ENCODE assay signal across 10 cellular contexts in the genomic region with DNA sequence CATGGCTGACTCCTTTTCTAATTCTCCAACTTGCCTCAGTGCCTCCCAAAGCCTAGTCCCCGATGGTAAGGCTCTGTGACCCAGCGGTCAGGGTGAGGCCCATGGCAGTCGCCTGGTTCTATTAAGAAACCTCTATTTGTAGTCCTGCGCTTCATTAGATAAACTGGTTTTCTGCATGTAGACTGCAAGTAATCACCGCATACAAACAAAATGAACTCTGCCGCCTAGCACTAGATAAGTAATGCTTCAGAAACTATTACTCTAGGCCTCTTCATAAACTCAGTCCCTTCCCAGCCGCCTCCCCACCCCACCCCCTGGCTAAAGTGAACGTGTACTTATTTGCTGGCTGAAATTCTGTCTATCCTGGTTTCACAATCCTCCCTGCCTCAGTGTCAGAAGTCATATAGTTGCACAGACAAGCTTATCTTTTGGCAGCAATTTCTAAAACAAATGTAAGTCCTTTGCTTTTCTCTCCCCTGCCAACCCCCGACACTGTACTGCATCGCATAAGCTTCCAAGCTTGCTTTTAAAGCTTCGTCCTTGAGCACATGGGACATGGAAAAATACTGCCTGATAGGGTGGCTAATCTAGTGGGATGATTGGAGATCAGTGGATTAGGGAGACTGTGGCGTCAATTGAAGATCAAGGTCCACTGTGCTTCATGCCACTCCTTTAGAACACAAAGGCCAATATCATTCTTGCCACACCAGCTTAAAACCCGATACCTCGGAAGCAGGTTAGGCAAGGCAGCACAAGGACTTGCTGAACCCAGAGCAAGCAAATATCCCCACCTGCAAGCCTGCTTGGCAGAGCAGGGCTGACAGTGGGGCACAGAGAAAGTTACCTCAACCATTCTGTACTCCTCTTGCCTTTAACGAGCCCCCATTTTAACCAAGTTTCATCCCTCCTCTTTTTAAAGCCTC.
A peak's percentile ranks its signal among the peaks of the same experiment; 100 is the strongest.
DNase-seq lines count a peak whose midpoint lies in the region; ATAC-seq, FAIRE-seq and TF ChIP-seq lines count a peak whose summit lies in the region.
"Had no signal": no experiment of that assay in that cellular context is flagged by ENCODE, and none has a peak within 500 bp of the region (broad histone marks: within the 10 kb centered on the region; RNA-seq: fewer than 3 reads in every experiment).

No MANE protein-coding gene starts in this region.

- H3K4me3 ChIP-seq in bronchial epithelial cell (ENCODE audit: low read depth, low read length): no peak overlapping the region
- peak overlapping the region in 1 of 5 donors; percentile 5 for H3K4me3 ChIP-seq in subcutaneous abdominal adipose tissue (ENCODE audit: low read depth in 1 of 5, low read length in 5 of 5)
- H3K4me3 ChIP-seq in CD4-positive, alpha-beta memory T cell (ENCODE audit: low read length in 2 of 2): no peak overlapping the region
- H3K4me3 ChIP-seq: MG63, SK-N-MC had no signal

- no peaks in the 10 kb centered on the region for H3K9me3 Mint-ChIP-seq in CD4-positive, alpha-beta memory T cell

- intact Hi-C loops in CD4-positive, alpha-beta memory T cell (cut with micrococcal nuclease): no loop called here

- H3K4me1 Mint-ChIP-seq in CD4-positive, alpha-beta memory T cell: peaks cover 4 to 12% (median 8%) of the 10 kb centered on the region in 4 donors

- H3K27me3 ChIP-seq in bronchial epithelial cell (ENCODE audit: control insufficient read depth, insufficient read depth, low read length): no peaks in the 10 kb centered on the region
- H3K27me3 ChIP-seq in subcutaneous abdominal adipose tissue (ENCODE audit: control insufficient read depth in 5 of 5, insufficient read depth in 4 of 5, low read length in 5 of 5): no peaks in the 10 kb centered on the region
- H3K27me3 ChIP-seq in CD4-positive, alpha-beta memory T cell (ENCODE audit: insufficient read depth, low read length): no peaks in the 10 kb centered on the region
- H3K27me3 ChIP-seq: MG63 had no signal

- peak overlapping the region; percentile 40 for H3K27ac ChIP-seq in subcutaneous abdominal adipose tissue (ENCODE audit: low read depth, low read length)
- H3K27ac ChIP-seq in CD4-positive, alpha-beta memory T cell (ENCODE audit: low read depth, low read length): no peak overlapping the region
- H3K27ac ChIP-seq: SK-N-MC had no signal

- peak; percentile 66 for ATAC-seq in left lobe of liver
- no peak for ATAC-seq in SK-N-SH treated with all-trans-retinoic acid at 6 μM for 48 hours

- no peaks in the 10 kb centered on the region for H3K9me3 ChIP-seq in subcutaneous abdominal adipose tissue (ENCODE audit: control insufficient read depth in 5 of 5, low read length in 5 of 5)
- H3K9me3 ChIP-seq in CD4-positive, alpha-beta memory T cell (ENCODE audit: control insufficient read depth in 1 of 2, low read length in 2 of 2): no peaks in the 10 kb centered on the region
- H3K9me3 ChIP-seq: MG63 had no signal

- H3K27me3 Mint-ChIP-seq in CD4-positive, alpha-beta memory T cell: peaks cover 0 to 2% of the 10 kb centered on the region in 2 donors

- H3K36me3 Mint-ChIP-seq in CD4-positive, alpha-beta memory T cell: no peaks in the 10 kb centered on the region

- TF ChIP-seq CTCF in bronchial epithelial cell (IDR thresholded peaks at IDR 0.05; ENCODE audit: insufficient read depth, low read length, severe bottlenecking): no peak

- peaks cover 7 to 60% (median 40%) of the 10 kb centered on the region in 5 donors for H3K4me1 ChIP-seq in subcutaneous abdominal adipose tissue (ENCODE audit: control insufficient read depth in 5 of 5, insufficient read depth in 5 of 5, low read length in 5 of 5)
- peaks cover 8% of the 10 kb centered on the region for H3K4me1 ChIP-seq in CD4-positive, alpha-beta memory T cell (ENCODE audit: insufficient read depth, low read length)

- H3K27ac Mint-ChIP-seq in CD4-positive, alpha-beta memory T cell: no peak overlapping the region

- H3K36me3 ChIP-seq in bronchial epithelial cell (ENCODE audit: control insufficient read depth, insufficient read depth, low read length) (no peaks in the 10 kb centered on the region), subcutaneous abdominal adipose tissue (ENCODE audit: control insufficient read depth in 5 of 5, insufficient read depth in 5 of 5, low read length in 5 of 5) (no peaks in the 10 kb centered on the region)
- no peaks in the 10 kb centered on the region for H3K36me3 ChIP-seq in CD4-positive, alpha-beta memory T cell (ENCODE audit: insufficient read depth, low read length)
- H3K36me3 ChIP-seq: MG63 had no signal

- POLR2A ChIA-PET in CD4-positive, alpha-beta memory T cell (lab: Charles Lee; ENCODE audit: partially characterized antibody): no interaction called here

- H3K4me3 Mint-ChIP-seq in CD4-positive, alpha-beta memory T cell: no peak overlapping the region

- FAIRE-seq in bronchial epithelial cell (lab: Jason Lieb, UNC): no peak

- peak overlapping the region in 1 of 5 donors; percentile 16 for H3K9ac ChIP-seq in subcutaneous abdominal adipose tissue (ENCODE audit: low read length in 5 of 5)

- peak; percentile 7 for DNase-seq in HuH-7 (ENCODE audit: low spot score)
- DNase-seq in bronchial epithelial cell (ENCODE audit: low read depth): peak; percentile 73
- peak; percentile 91 for DNase-seq in left lobe of liver (ENCODE audit: low spot score)
- no peak for DNase-seq in AG20443 (ENCODE audit: low spot score)
- DNase-seq in CD4-positive, alpha-beta memory T cell: no peak
- no peak for DNase-seq in nucleus accumbens (lab: John Stamatoyannopoulos, UW)
- DNase-seq: MG63 had no signal

- CTCF ChIA-PET in CD4-positive, alpha-beta memory T cell (lab: Charles Lee; ENCODE audit: partially characterized antibody): interaction anchor here (0.6 kb wide), 1 partner anchor 496 kb away, joined by 3 read pairs; no protein-coding TSS in a partner anchor

TF ChIP-seq in SK-N-SH treated with all-trans-retinoic acid at 6 μM for 48 hours, 23 proteins besides CTCF, POLR2A, EP300 and RAD21:
- TF ChIP-seq, protein P1, sequence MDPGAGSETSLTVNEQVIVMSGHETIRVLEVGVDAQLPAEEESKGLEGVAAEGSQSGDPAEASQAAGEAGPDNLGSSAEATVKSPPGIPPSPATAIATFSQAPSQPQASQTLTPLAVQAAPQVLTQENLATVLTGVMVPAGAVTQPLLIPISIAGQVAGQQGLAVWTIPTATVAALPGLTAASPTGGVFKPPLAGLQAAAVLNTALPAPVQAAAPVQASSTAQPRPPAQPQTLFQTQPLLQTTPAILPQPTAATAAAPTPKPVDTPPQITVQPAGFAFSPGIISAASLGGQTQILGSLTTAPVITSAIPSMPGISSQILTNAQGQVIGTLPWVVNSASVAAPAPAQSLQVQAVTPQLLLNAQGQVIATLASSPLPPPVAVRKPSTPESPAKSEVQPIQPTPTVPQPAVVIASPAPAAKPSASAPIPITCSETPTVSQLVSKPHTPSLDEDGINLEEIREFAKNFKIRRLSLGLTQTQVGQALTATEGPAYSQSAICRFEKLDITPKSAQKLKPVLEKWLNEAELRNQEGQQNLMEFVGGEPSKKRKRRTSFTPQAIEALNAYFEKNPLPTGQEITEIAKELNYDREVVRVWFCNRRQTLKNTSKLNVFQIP (CRISPR knock-in tag; IDR thresholded peaks at IDR 0.05; ENCODE audit: borderline replicate concordance, low read depth): no peak
- no peak for TF ChIP-seq BACH2 (CRISPR knock-in tag; IDR thresholded peaks at IDR 0.05; ENCODE audit: borderline replicate concordance)
- TF ChIP-seq, protein P2, sequence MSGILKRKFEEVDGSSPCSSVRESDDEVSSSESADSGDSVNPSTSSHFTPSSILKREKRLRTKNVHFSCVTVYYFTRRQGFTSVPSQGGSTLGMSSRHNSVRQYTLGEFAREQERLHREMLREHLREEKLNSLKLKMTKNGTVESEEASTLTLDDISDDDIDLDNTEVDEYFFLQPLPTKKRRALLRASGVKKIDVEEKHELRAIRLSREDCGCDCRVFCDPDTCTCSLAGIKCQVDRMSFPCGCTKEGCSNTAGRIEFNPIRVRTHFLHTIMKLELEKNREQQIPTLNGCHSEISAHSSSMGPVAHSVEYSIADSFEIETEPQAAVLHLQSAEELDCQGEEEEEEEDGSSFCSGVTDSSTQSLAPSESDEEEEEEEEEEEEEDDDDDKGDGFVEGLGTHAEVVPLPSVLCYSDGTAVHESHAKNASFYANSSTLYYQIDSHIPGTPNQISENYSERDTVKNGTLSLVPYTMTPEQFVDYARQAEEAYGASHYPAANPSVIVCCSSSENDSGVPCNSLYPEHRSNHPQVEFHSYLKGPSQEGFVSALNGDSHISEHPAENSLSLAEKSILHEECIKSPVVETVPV (CRISPR knock-in tag; IDR thresholded peaks at IDR 0.05): no peak
- TF ChIP-seq, protein P3, sequence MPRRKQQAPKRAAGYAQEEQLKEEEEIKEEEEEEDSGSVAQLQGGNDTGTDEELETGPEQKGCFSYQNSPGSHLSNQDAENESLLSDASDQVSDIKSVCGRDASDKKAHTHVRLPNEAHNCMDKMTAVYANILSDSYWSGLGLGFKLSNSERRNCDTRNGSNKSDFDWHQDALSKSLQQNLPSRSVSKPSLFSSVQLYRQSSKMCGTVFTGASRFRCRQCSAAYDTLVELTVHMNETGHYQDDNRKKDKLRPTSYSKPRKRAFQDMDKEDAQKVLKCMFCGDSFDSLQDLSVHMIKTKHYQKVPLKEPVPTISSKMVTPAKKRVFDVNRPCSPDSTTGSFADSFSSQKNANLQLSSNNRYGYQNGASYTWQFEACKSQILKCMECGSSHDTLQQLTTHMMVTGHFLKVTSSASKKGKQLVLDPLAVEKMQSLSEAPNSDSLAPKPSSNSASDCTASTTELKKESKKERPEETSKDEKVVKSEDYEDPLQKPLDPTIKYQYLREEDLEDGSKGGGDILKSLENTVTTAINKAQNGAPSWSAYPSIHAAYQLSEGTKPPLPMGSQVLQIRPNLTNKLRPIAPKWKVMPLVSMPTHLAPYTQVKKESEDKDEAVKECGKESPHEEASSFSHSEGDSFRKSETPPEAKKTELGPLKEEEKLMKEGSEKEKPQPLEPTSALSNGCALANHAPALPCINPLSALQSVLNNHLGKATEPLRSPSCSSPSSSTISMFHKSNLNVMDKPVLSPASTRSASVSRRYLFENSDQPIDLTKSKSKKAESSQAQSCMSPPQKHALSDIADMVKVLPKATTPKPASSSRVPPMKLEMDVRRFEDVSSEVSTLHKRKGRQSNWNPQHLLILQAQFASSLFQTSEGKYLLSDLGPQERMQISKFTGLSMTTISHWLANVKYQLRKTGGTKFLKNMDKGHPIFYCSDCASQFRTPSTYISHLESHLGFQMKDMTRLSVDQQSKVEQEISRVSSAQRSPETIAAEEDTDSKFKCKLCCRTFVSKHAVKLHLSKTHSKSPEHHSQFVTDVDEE (CRISPR knock-in tag; IDR thresholded peaks at IDR 0.05): no peak
- no peak for TF ChIP-seq ESRRG (CRISPR knock-in tag; IDR thresholded peaks at IDR 0.05)
- TF ChIP-seq ZNF565 (CRISPR knock-in tag; conservative IDR thresholded peaks at IDR 0.05; ENCODE audit: low read depth): no peak
- TF ChIP-seq ZFP30 (CRISPR knock-in tag; IDR thresholded peaks at IDR 0.05): no peak

Comparison
In these comparisons a context has a peak if more than half of its experiments do, and no peak if none do; other contexts are left out.
1. DNase-seq: peak in HuH-7 (single experiment), bronchial epithelial cell (single experiment) and left lobe of liver (single experiment); none in AG20443 (single experiment), CD4-positive, alpha-beta memory T cell (0 of 5) and nucleus accumbens (0 of 56).